Comparison of ENCODE assay signal across 6 cellular contexts in genomic region chr19:52896431-52897148, GRCh38. TPM values are rescaled to one million over a fixed set of nuclear protein-coding genes. Genes with fewer than 3 reads are reported as not detected.
A peak's percentile ranks its signal among the peaks of the same experiment; 100 is the strongest.
DNase-seq lines count a peak whose midpoint lies in the region; ATAC-seq and TF ChIP-seq lines count a peak whose summit lies in the region.

No MANE protein-coding gene starts in this region.

- POLR2A ChIA-PET in PC-3 (lab: Charles Lee; ENCODE audit: unreplicated experiment): interaction anchor here (0.5 kb wide), 1 partner anchor 50 kb away, joined by 3 read pairs; no protein-coding TSS in a partner anchor

- BruUV-seq in PC-3 (replicated peaks; lab: Mats Ljungman, UMichigan): no TSS peak

- H3K4me2 ChIP-seq in PC-3 (ENCODE audit: low read length): peak overlapping the region; percentile 94

- TF ChIP-seq CTCF in PC-3 (conservative IDR thresholded peaks at IDR 0.05; ENCODE audit: low read depth, low read length) (no peak), gastroesophageal sphincter (IDR thresholded peaks at IDR 0.05) (no peak)

- peak; percentile 19 for ATAC-seq in GM21786 (IDR thresholded peaks at IDR 0.05; ENCODE audit: unreplicated experiment)
- ATAC-seq in PC-3: peak; percentile 58
- no peak for ATAC-seq in gastroesophageal sphincter
- ATAC-seq in stimulated activated naive CD8-positive, alpha-beta T cell treated with anti-CD3 and anti-CD28 coated beads, Interleukin-15, Interleukin-2, amounts not matched to agents 100 U/mL and 50 U/mL, for 24 hours: no peak
- ATAC-seq in HG03135 (IDR thresholded peaks at IDR 0.05; ENCODE audit: unreplicated experiment): no peak
- no peak for ATAC-seq in GM21717 (IDR thresholded peaks at IDR 0.05; ENCODE audit: unreplicated experiment)

- peak overlapping the region; percentile 85 for H3K9ac ChIP-seq in PC-3 (ENCODE audit: low read length)

- peak overlapping the region; percentile 78 for H3K27ac ChIP-seq in PC-3 (ENCODE audit: low read length)
- peak overlapping the region; percentile 51 to 94 (median 92) for H3K27ac ChIP-seq in gastroesophageal sphincter

- peaks cover 5% of the 10 kb centered on the region; the same call in 1 of the 2 replicates for H3K36me3 ChIP-seq in PC-3 (ENCODE audit: low read depth, low read length)
- H3K36me3 ChIP-seq in gastroesophageal sphincter: peaks cover 0 to 35% of the 10 kb centered on the region in 2 donors

- H3K9me3 ChIP-seq in PC-3 (ENCODE audit: low read length) (no peaks in the 10 kb centered on the region), gastroesophageal sphincter (no peaks in the 10 kb centered on the region)

- H3F3A ChIP-seq in PC-3 (ENCODE audit: low read length, unreplicated experiment): no peaks in the 10 kb centered on the region

- WGBS in gastroesophageal sphincter (ENCODE audit: low coverage in 1 of 2), 2 donors: 8 to 19% methylated on average over 11 to 12 of the region's 24 CpGs

- DNase-seq in PC-3: peak; percentile 50
- DNase-seq in stimulated activated naive CD8-positive, alpha-beta T cell treated with anti-CD3 and anti-CD28 coated beads, Interleukin-15, Interleukin-2, amounts not matched to agents 100 U/mL and 50 U/mL, for 24 hours: peak; percentile 10

- H3K4me3 ChIP-seq in PC-3 (ENCODE audit: low read length): peak overlapping the region; percentile 87
- peak overlapping the region; percentile 41 to 70 for H3K4me3 ChIP-seq in gastroesophageal sphincter

- TF ChIP-seq POLR2A in gastroesophageal sphincter (IDR thresholded peaks at IDR 0.05): no peak

- H3K27me3 ChIP-seq in PC-3 (ENCODE audit: low read length): no peaks in the 10 kb centered on the region
- no peaks in the 10 kb centered on the region for H3K27me3 ChIP-seq in gastroesophageal sphincter

- H3K4me1 ChIP-seq in PC-3 (ENCODE audit: insufficient read depth, low read length) (no peaks in the 10 kb centered on the region), gastroesophageal sphincter (peaks cover 0 to 33% (median 0%) of the 10 kb centered on the region in 3 donors)

- peaks cover 35% of the 10 kb centered on the region for H3K79me2 ChIP-seq in PC-3 (ENCODE audit: low read length)

- H4K20me1 ChIP-seq in PC-3 (ENCODE audit: low read length): no peaks in the 10 kb centered on the region

- H3K9me2 ChIP-seq in PC-3 (replicated peaks; ENCODE audit: low read length): no peaks in the 10 kb centered on the region

- intact Hi-C loops in PC-3 (cut with micrococcal nuclease): loop anchor here (2.0 kb wide), 2 partner anchors 26 to 48 kb away; partner anchors contain the start of gene ZNF888

- H2AFZ ChIP-seq in PC-3 (ENCODE audit: low read length): peak overlapping the region; percentile 82

- CTCF ChIA-PET in PC-3 (lab: Charles Lee): no interaction called here

- no peak for TF ChIP-seq EP300 in gastroesophageal sphincter (IDR thresholded peaks at IDR 0.05)

RNA-seq across cellular contexts. Expression of gene ZNF320, which starts 0.8 kb away (rescaled TPM):
- total RNA-seq in PC-3 (2014; rRNA removed) (7.7 and 10.6 TPM in 2 replicates), gastroesophageal sphincter (10 to 100 TPM in 2 of 4 donors, 1 to 10 TPM in 2; 8.4 to 16.2 (median 12.1) TPM)

RNA-seq across cellular contexts. Expression of gene ZNF888, which starts 26.6 kb away (rescaled TPM):
- 5.2 and 5.4 TPM in 2 replicates for total RNA-seq in PC-3 (2014; rRNA removed)
- 1 to 10 TPM; 2.6 to 4.1 (median 3.0) TPM for total RNA-seq in gastroesophageal sphincter

RNA-seq across cellular contexts. Expression of gene ZNF468, which starts 39.2 kb away (rescaled TPM):
- total RNA-seq in PC-3 (2014; rRNA removed) (18.7 and 21.5 TPM in 2 replicates), gastroesophageal sphincter (10 to 100 TPM; 10.0 to 17.0 (median 13.2) TPM)

Comparison
In these comparisons a context has a peak if more than half of its experiments do, and no peak if none do; other contexts are left out.
1. ATAC-seq: peak in GM21786 (single experiment) and PC-3 (single experiment); none in gastroesophageal sphincter (single experiment), stimulated activated naive CD8-positive, alpha-beta T cell treated with anti-CD3 and anti-CD28 coated beads, Interleukin-15, Interleukin-2, amounts not matched to agents 100 U/mL and 50 U/mL, for 24 hours (single experiment), HG03135 (single experiment) and GM21717 (single experiment).